9 cellular contexts compared by ENCODE assay signal in the genomic region with DNA sequence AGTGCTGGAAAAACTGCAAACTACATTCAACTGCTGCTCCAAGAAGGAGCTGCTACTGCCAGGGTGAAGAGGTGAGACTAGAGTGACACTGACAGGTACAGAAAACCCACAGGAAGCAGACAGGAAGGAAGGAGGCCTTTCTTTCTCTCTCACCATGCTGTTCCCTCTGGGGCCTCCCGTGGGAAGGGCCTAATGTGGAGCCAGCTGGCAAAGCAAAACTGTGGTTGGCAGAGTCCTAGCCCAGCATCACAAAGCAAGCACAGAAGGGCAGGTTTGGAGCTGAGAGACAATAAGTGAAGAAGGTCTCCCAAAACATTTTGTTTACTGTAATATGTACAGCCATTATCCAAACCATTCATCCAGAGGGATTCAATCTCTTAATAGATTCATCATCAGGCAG.
DNase-seq lines count a peak whose midpoint lies in the region; ATAC-seq and TF ChIP-seq lines count a peak whose summit lies in the region.
"Had no signal": no experiment of that assay in that cellular context is flagged by ENCODE, and none has a peak within 500 bp of the region (broad histone marks: within the 10 kb centered on the region; RNA-seq: fewer than 3 reads in every experiment).

No MANE protein-coding gene starts in this region.

- peak; percentile 70 for DNase-seq in activated CD4-positive, alpha-beta T cell treated with anti-CD3 and anti-CD28 coated beads, Interleukin-2, amount 10 ng/mL, durations not matched to agents 24 days and 14 days
- no peak for DNase-seq in activated CD4-positive, alpha-beta T cell treated with anti-CD3 and anti-CD28 coated beads, Interleukin-2, amount 10 ng/mL, durations not matched to agents 7 days and 5 days
- DNase-seq in NCI-H345 (lab: John Stamatoyannopoulos, UW) (peak; percentile 72), dorsolateral prefrontal cortex (peak in 9 of 10 donors; percentile 28 to 76 (median 69)), posterior cingulate gyrus (peak; percentile 45 to 94 (median 62)), uterus (no peak), left lung (no peak)
- DNase-seq: heart right ventricle had no signal

- peak overlapping the region; percentile 51 to 100 (median 98) for H3K27ac ChIP-seq in dorsolateral prefrontal cortex
- H3K27ac ChIP-seq in uterus: no peak overlapping the region
- H3K27ac ChIP-seq in left lung: no peak overlapping the region

- H3K4me3 Mint-ChIP-seq in activated CD4-positive, alpha-beta T cell treated with anti-CD3 and anti-CD28 coated beads, Interleukin-2, amount 10 ng/mL, durations not matched to agents 24 days and 14 days: peak overlapping the region; percentile 21
- H3K4me3 Mint-ChIP-seq in activated CD4-positive, alpha-beta T cell treated with anti-CD3 and anti-CD28 coated beads, Interleukin-2, amount 10 ng/mL, durations not matched to agents 7 days and 5 days: no peak overlapping the region

- H3K9me3 Mint-ChIP-seq in activated CD4-positive, alpha-beta T cell treated with anti-CD3 and anti-CD28 coated beads, Interleukin-2, amount 10 ng/mL, durations not matched to agents 24 days and 14 days: peaks cover 4% of the 10 kb centered on the region
- no peaks in the 10 kb centered on the region for H3K9me3 Mint-ChIP-seq in activated CD4-positive, alpha-beta T cell treated with anti-CD3 and anti-CD28 coated beads, Interleukin-2, amount 10 ng/mL, durations not matched to agents 7 days and 5 days

- TF ChIP-seq CTCF in dorsolateral prefrontal cortex (IDR thresholded peaks at IDR 0.05 in 54 of 56, conservative IDR thresholded peaks at IDR 0.05 in 2 of 56; ENCODE audit: low read depth in 1 of 56, partially characterized antibody in 56 of 56) (peak in 2 of 56 donors; percentile 3 to 7), uterus (IDR thresholded peaks at IDR 0.05) (no peak), left lung (IDR thresholded peaks at IDR 0.05) (no peak)

- H3K9me3 ChIP-seq in uterus (no peaks in the 10 kb centered on the region), left lung (no peaks in the 10 kb centered on the region)
- H3K9me3 ChIP-seq: heart right ventricle had no signal

- H3K4me1 ChIP-seq in uterus: no peaks in the 10 kb centered on the region
- peaks cover 6 to 28% of the 10 kb centered on the region in 2 donors for H3K4me1 ChIP-seq in left lung

- POLR2A ChIA-PET in activated CD4-positive, alpha-beta T cell treated with anti-CD3 and anti-CD28 coated beads, Interleukin-2, amount 10 ng/mL, durations not matched to agents 7 days and 5 days (lab: Charles Lee): no interaction called here

- peaks cover 62% of the 10 kb centered on the region for H3K4me1 Mint-ChIP-seq in activated CD4-positive, alpha-beta T cell treated with anti-CD3 and anti-CD28 coated beads, Interleukin-2, amount 10 ng/mL, durations not matched to agents 24 days and 14 days
- peaks cover 70% of the 10 kb centered on the region for H3K4me1 Mint-ChIP-seq in activated CD4-positive, alpha-beta T cell treated with anti-CD3 and anti-CD28 coated beads, Interleukin-2, amount 10 ng/mL, durations not matched to agents 7 days and 5 days

- H3K36me3 ChIP-seq in uterus (no peaks in the 10 kb centered on the region), left lung (no peaks in the 10 kb centered on the region)
- H3K36me3 ChIP-seq: heart right ventricle had no signal

- no peaks in the 10 kb centered on the region for H3K27me3 Mint-ChIP-seq in activated CD4-positive, alpha-beta T cell treated with anti-CD3 and anti-CD28 coated beads, Interleukin-2, amount 10 ng/mL, durations not matched to agents 24 days and 14 days
- no peaks in the 10 kb centered on the region for H3K27me3 Mint-ChIP-seq in activated CD4-positive, alpha-beta T cell treated with anti-CD3 and anti-CD28 coated beads, Interleukin-2, amount 10 ng/mL, durations not matched to agents 7 days and 5 days

- ATAC-seq in GM21423 (IDR thresholded peaks at IDR 0.05; ENCODE audit: unreplicated experiment): no peak
- ATAC-seq in left lung: no peak

- TF ChIP-seq POLR2A in uterus (IDR thresholded peaks at IDR 0.05): no peak

- H3K36me3 Mint-ChIP-seq in activated CD4-positive, alpha-beta T cell treated with anti-CD3 and anti-CD28 coated beads, Interleukin-2, amount 10 ng/mL, durations not matched to agents 24 days and 14 days (ENCODE audit: low read depth): no peaks in the 10 kb centered on the region
- no peaks in the 10 kb centered on the region for H3K36me3 Mint-ChIP-seq in activated CD4-positive, alpha-beta T cell treated with anti-CD3 and anti-CD28 coated beads, Interleukin-2, amount 10 ng/mL, durations not matched to agents 7 days and 5 days (ENCODE audit: low read depth)

- no peaks in the 10 kb centered on the region for H3K27me3 ChIP-seq in dorsolateral prefrontal cortex
- H3K27me3 ChIP-seq in uterus: no peaks in the 10 kb centered on the region
- no peaks in the 10 kb centered on the region for H3K27me3 ChIP-seq in left lung
- H3K27me3 ChIP-seq: heart right ventricle had no signal

- H3K4me3 ChIP-seq in dorsolateral prefrontal cortex: no peak overlapping the region
- H3K4me3 ChIP-seq in uterus: no peak overlapping the region
- H3K4me3 ChIP-seq in left lung: no peak overlapping the region
- H3K4me3 ChIP-seq: heart right ventricle had no signal

- intact Hi-C loops in activated CD4-positive, alpha-beta T cell treated with anti-CD3 and anti-CD28 coated beads, Interleukin-2, amount 10 ng/mL, durations not matched to agents 24 days and 14 days (cut with micrococcal nuclease): loop anchor here (5.0 kb wide), 1 partner anchor 113 kb away; no protein-coding TSS in a partner anchor
- intact Hi-C loops in dorsolateral prefrontal cortex (cut with DNase I): loop anchor here (5.0 to 10.0 kb wide), 4 partner anchors 52 to 188 kb away; a partner anchor contains a TSS
- intact Hi-C loops in posterior cingulate gyrus (cut with DNase I): loop anchor here (5.0 kb wide), 2 partner anchors 52 to 188 kb away; a partner anchor contains a TSS
- intact Hi-C loops in uterus (cut with DNase I; ENCODE audit: low total_unique reads): no loop called here
- intact Hi-C loops in left lung (cut with DNase I): loop anchor here in 1 of 2 donors (10.0 kb wide), 1 partner anchor 190 kb away; a partner anchor contains a TSS

- H3K27ac Mint-ChIP-seq in activated CD4-positive, alpha-beta T cell treated with anti-CD3 and anti-CD28 coated beads, Interleukin-2, amount 10 ng/mL, durations not matched to agents 24 days and 14 days: peak overlapping the region; percentile 23
- H3K27ac Mint-ChIP-seq in activated CD4-positive, alpha-beta T cell treated with anti-CD3 and anti-CD28 coated beads, Interleukin-2, amount 10 ng/mL, durations not matched to agents 7 days and 5 days: no peak overlapping the region

- CTCF ChIA-PET in activated CD4-positive, alpha-beta T cell treated with anti-CD3 and anti-CD28 coated beads, Interleukin-2, amount 10 ng/mL, durations not matched to agents 7 days and 5 days (lab: Charles Lee): interaction anchor here (0.6 to 2.2 kb wide), 7 partner anchors 10 to 600 kb away, joined by 3 to 5 read pairs (median 4); no protein-coding TSS in a partner anchor

Comparison
In these comparisons a context has a peak if more than half of its experiments do, and no peak if none do; other contexts are left out.
1. DNase-seq: peak in activated CD4-positive, alpha-beta T cell treated with anti-CD3 and anti-CD28 coated beads, Interleukin-2, amount 10 ng/mL, durations not matched to agents 24 days and 14 days (single experiment), NCI-H345 (single experiment), dorsolateral prefrontal cortex (9 of 10) and posterior cingulate gyrus (10 of 10); none in activated CD4-positive, alpha-beta T cell treated with anti-CD3 and anti-CD28 coated beads, Interleukin-2, amount 10 ng/mL, durations not matched to agents 7 days and 5 days (single experiment), uterus (0 of 2) and left lung (0 of 2).
2. H3K27ac ChIP-seq: peak in dorsolateral prefrontal cortex (59 of 59); none in uterus (0 of 2) and left lung (0 of 2).